In the genomic region with DNA sequence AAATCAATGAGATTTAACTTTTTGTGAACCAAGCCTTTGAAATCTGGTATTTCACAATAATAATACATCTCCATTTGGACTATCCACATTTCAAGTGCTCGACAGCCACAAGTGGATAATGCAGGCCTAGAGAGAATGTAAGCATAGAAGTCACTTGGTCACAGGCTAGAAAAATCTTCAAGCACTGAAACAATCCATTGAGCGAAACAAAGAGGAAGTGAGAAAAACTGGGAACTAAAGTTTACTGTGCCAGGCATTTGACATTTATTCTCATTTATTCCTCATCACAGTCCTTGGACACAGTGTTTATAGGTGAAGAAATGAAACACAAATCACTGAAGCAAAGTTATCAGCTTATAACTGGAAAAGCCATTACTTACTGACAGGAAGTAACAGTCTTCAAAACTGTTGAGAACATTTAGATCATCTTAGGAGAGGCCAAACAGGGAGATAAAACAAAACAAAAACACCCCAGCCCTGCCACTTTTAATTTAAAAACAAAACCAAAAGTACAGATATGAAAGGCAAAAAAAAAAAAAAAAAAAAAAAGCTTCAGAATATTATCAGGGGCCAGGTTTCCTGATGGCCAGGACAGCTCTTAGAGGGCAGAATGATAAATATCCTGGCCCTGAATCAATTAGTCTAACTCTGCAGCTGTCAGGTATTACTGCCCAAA, we compare ENCODE assay signal across 10 cellular contexts. TPM values are rescaled to one million over a fixed set of nuclear protein-coding genes. Genes with fewer than 3 reads are reported as not detected.
DNase-seq lines count a peak whose midpoint lies in the region; ATAC-seq, FAIRE-seq and TF ChIP-seq lines count a peak whose summit lies in the region.
"Had no signal": no experiment of that assay in that cellular context is flagged by ENCODE, and none has a peak within 500 bp of the region (broad histone marks: within the 10 kb centered on the region; RNA-seq: fewer than 3 reads in every experiment).

No MANE protein-coding gene starts in this region.

- peak; percentile 57 for ATAC-seq in GM21717 (IDR thresholded peaks at IDR 0.05; ENCODE audit: unreplicated experiment)
- ATAC-seq in naive B cell (ENCODE audit: low read depth in 2 of 2): peak; percentile 64 to 76

- H3K9me3 Mint-ChIP-seq in T-helper 1 cell treated with Interleukin-12 subunit alpha and Interleukin-12 subunit beta and Interleukin-4 antibody, amounts not matched to agents 30 μg/mL and 1 μg/mL, for 36 hours: no peaks in the 10 kb centered on the region
- H3K9me3 Mint-ChIP-seq in naive B cell: no peaks in the 10 kb centered on the region

- no peak for TF ChIP-seq POLR2A in GM12891 (IDR thresholded peaks at IDR 0.05; ENCODE audit: low read depth, low read length)

- H3K36me3 Mint-ChIP-seq in T-helper 1 cell treated with Interleukin-12 subunit alpha and Interleukin-12 subunit beta and Interleukin-4 antibody, amounts not matched to agents 30 μg/mL and 1 μg/mL, for 36 hours (ENCODE audit: low read depth): peaks cover 27% of the 10 kb centered on the region
- H3K36me3 Mint-ChIP-seq in naive B cell: peaks cover 12 to 24% of the 10 kb centered on the region in 2 donors

- no peak for DNase-seq in GM12891 (ENCODE audit: insufficient read length, low spot score)
- peak; percentile 13 for DNase-seq in naive B cell
- no peak for DNase-seq in DMS153 treated with DMSO at 0.1 percent for 48 hours (lab: John Stamatoyannopoulos, UW; ENCODE audit: unreplicated experiment)
- DNase-seq in SHP77 (lab: John Stamatoyannopoulos, UW): no peak
- no peak for DNase-seq in amniotic stem cell (lab: John Stamatoyannopoulos, UW)
- no peak for DNase-seq in SK-N-DZ (ENCODE audit: low spot score)
- DNase-seq: caudate nucleus had no signal

- H3K4me3 Mint-ChIP-seq in T-helper 1 cell treated with Interleukin-12 subunit alpha and Interleukin-12 subunit beta and Interleukin-4 antibody, amounts not matched to agents 30 μg/mL and 1 μg/mL, for 36 hours: peak overlapping the region; percentile 52
- H3K4me3 Mint-ChIP-seq in naive B cell: peak overlapping the region in 6 of 8 donors; percentile 4 to 50 (median 32)

- peak; percentile 16 for FAIRE-seq in GM12891 (lab: Jason Lieb, UNC)
- FAIRE-seq: HTR-8/SVneo had no signal

- peak overlapping the region; percentile 92 for H3K27ac Mint-ChIP-seq in T-helper 1 cell treated with Interleukin-12 subunit alpha and Interleukin-12 subunit beta and Interleukin-4 antibody, amounts not matched to agents 30 μg/mL and 1 μg/mL, for 36 hours
- peak overlapping the region in 4 of 6 donors; percentile 49 to 96 (median 82) for H3K27ac Mint-ChIP-seq in naive B cell

- H3K4me1 Mint-ChIP-seq in T-helper 1 cell treated with Interleukin-12 subunit alpha and Interleukin-12 subunit beta and Interleukin-4 antibody, amounts not matched to agents 30 μg/mL and 1 μg/mL, for 36 hours (ENCODE audit: low read depth): peaks cover 17% of the 10 kb centered on the region
- peaks cover 9 to 16% (median 14%) of the 10 kb centered on the region in 3 donors for H3K4me1 Mint-ChIP-seq in naive B cell

- no peaks in the 10 kb centered on the region for H3K27me3 Mint-ChIP-seq in T-helper 1 cell treated with Interleukin-12 subunit alpha and Interleukin-12 subunit beta and Interleukin-4 antibody, amounts not matched to agents 30 μg/mL and 1 μg/mL, for 36 hours (ENCODE audit: low read depth)
- H3K27me3 Mint-ChIP-seq in naive B cell: no peaks in the 10 kb centered on the region

TF ChIP-seq in GM12891, 5 proteins besides CTCF, POLR2A, EP300 and RAD21:
- TF ChIP-seq SPI1 (IDR thresholded peaks at IDR 0.05; ENCODE audit: low read depth, low read length) (peak; percentile 97), PAX5 (IDR thresholded peaks at IDR 0.05; ENCODE audit: insufficient read depth, low read length, severe bottlenecking) (no peak)

RNA-seq across cellular contexts. Expression of a gene that starts 29.2 kb away (rescaled TPM):
- 10.2 TPM for polyA plus RNA-seq in GM12891 (2012; ENCODE audit: low read depth, missing spikeins)
- 10 to 100 TPM; 22.9 to 41.5 (median 27.7) TPM for polyA plus RNA-seq in naive B cell (ENCODE audit: low read depth in 6 of 6)
- polyA plus RNA-seq in SK-N-DZ (2014; cell fraction: cytosol; rRNA removed): 30.1 and 37.4 TPM in 2 replicates
- 11.5 and 14.5 TPM in 2 replicates for polyA plus RNA-seq in SK-N-DZ (2014; cell fraction: nucleus; rRNA removed)
